ENCODE assay signal across 8 cellular contexts in the genomic region with DNA sequence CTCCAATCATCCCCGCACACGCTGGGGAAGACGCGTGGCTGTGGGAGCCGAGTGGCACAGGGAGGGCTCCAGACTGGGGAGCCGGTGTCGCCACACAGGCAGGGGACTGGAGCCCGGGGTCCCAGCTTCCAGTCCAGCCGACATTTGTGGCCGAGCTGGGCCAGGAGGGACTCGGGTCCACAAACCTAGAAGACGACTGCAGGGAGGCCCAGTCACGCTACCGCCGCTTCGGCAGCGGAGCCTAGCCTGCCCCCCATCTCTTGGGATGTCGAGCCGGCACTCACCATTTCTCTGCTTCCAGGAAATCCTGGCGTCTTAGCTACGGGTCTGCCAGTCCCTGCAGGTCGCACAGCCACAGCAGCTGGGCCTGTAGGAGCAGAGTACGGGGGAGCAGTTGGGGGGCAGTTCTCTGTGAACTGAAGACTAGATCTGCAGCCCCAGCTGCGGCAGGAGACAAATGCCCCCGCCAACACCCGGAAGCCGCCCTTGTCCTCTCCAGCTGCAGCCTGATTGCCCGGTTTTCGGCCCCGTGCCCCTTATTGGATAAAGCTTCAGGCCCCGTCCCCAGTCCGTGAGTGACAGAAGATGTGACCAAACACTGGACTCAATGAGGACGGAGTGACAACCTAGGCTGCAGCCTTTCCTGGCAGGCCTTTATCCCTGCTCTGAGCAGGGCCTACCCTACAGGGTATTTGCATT.
DNase-seq lines count a peak whose midpoint lies in the region; FAIRE-seq and TF ChIP-seq lines count a peak whose summit lies in the region.

No MANE protein-coding gene starts in this region.

- TF ChIP-seq POLR2A in spleen (IDR thresholded peaks at IDR 0.05) = no peak

- no peak for FAIRE-seq in bronchial epithelial cell (lab: Jason Lieb, UNC)

- H3K4me1 Mint-ChIP-seq in HFFc6 (ENCODE audit: low read depth) = no peaks in the 10 kb centered on the region

- in situ Hi-C loops in G401 (cut with HindIII; ENCODE audit: low sequenced_read_pairs) = no loop called here

- H3K9me3 Mint-ChIP-seq in HFFc6 = peaks cover 32% of the 10 kb centered on the region

- H3K36me3 ChIP-seq in bronchial epithelial cell (ENCODE audit: control insufficient read depth, insufficient read depth, low read length) = no peaks in the 10 kb centered on the region
- no peaks in the 10 kb centered on the region for H3K36me3 ChIP-seq in spleen

- WGBS in spleen, 5 donors = 6 to 11% (median 8%) methylated on average over 14 to 33 of the region's 33 CpGs

- peaks cover 0 to 52% (median 35%) of the 10 kb centered on the region in 8 donors for H3K9me3 ChIP-seq in spleen

- intact Hi-C loops in spleen (cut with DNase I; ENCODE audit: low total_unique reads) = no loop called here

- H3K27me3 ChIP-seq in bronchial epithelial cell (ENCODE audit: control insufficient read depth, insufficient read depth, low read length) (no peaks in the 10 kb centered on the region), spleen (replicated peaks in 1 of 7) (no peaks in the 10 kb centered on the region)

- peak overlapping the region; percentile 84 for H3K4me3 Mint-ChIP-seq in HFFc6

- H3K4me3 ChIP-seq in bronchial epithelial cell (ENCODE audit: low read depth, low read length) (peak overlapping the region; percentile 39), spleen (peak overlapping the region; percentile 46 to 69 (median 56))

- H3K36me3 Mint-ChIP-seq in HFFc6 (ENCODE audit: low read depth) = peaks cover 18% of the 10 kb centered on the region

- TF ChIP-seq CTCF in HFFc6 (IDR thresholded peaks at IDR 0.05) (no peak), bronchial epithelial cell (IDR thresholded peaks at IDR 0.05; ENCODE audit: insufficient read depth, low read length, severe bottlenecking) (no peak), spleen (IDR thresholded peaks at IDR 0.05 in 8 of 11, conservative IDR thresholded peaks at IDR 0.05 in 3 of 11) (no peak)

- DNase-seq in G401 (ENCODE audit: low spot score) (peak; percentile 94), HFFc6 (peak; percentile 90), NCI-H510A (lab: John Stamatoyannopoulos, UW) (peak; percentile 45), bronchial epithelial cell (ENCODE audit: low read depth) (peak; percentile 51), inferior parietal cortex (ENCODE audit: extremely low spot score) (peak; percentile 92), spleen (peak; percentile 78), NCI-H2107 treated with DMSO at 0.1 percent for 48 hours (lab: John Stamatoyannopoulos, UW; ENCODE audit: unreplicated experiment) (no peak), SIG-M5 (lab: John Stamatoyannopoulos, UW) (no peak)

- no peaks in the 10 kb centered on the region for H3K4me1 ChIP-seq in spleen

- peak overlapping the region; percentile 31; the same call in 1 of the 2 replicates for H3K27ac Mint-ChIP-seq in HFFc6

- H3K27ac ChIP-seq in spleen = peak overlapping the region in 5 of 8 donors; percentile 6 to 66 (median 55)

- H3K27me3 Mint-ChIP-seq in HFFc6 (ENCODE audit: insufficient read depth) = peaks cover 5% of the 10 kb centered on the region

Comparison
In these comparisons a context has a peak if more than half of its experiments do, and no peak if none do; other contexts are left out.
1. DNase-seq: peak in G401 (single experiment), HFFc6 (single experiment), NCI-H510A (single experiment), bronchial epithelial cell (single experiment), inferior parietal cortex (single experiment) and spleen (single experiment); none in NCI-H2107 treated with DMSO at 0.1 percent for 48 hours (single experiment) and SIG-M5 (single experiment).